ENCODE assay signal across 10 cellular contexts in genomic region chr12:79424109-79424721, GRCh38.
A peak's percentile ranks its signal among the peaks of the same experiment; 100 is the strongest.
DNase-seq lines count a peak whose midpoint lies in the region; ATAC-seq and TF ChIP-seq lines count a peak whose summit lies in the region.
"Had no signal": no experiment of that assay in that cellular context is flagged by ENCODE, and none has a peak within 500 bp of the region (broad histone marks: within the 10 kb centered on the region; RNA-seq: fewer than 3 reads in every experiment).

No MANE protein-coding gene starts in this region.

- intact Hi-C loops in tibial artery (cut with DNase I; ENCODE audit: low total_unique reads) = loop anchor here (10.0 kb wide), 1 partner anchor 101 kb away; no protein-coding TSS in a partner anchor

- H3K36me3 ChIP-seq in tibial artery = no peaks in the 10 kb centered on the region
- H3K36me3 ChIP-seq: esophagus squamous epithelium had no signal

- DNase-seq in HS-5 (ENCODE audit: low read depth) = peak; percentile 82
- peak; percentile 71 for DNase-seq in SW480 (ENCODE audit: low spot score)
- peak; percentile 81 to 88 for DNase-seq in foreskin fibroblast
- no peak for DNase-seq in tibial artery
- no peak for DNase-seq in NCI-H526 (lab: John Stamatoyannopoulos, UW)
- DNase-seq in NOMO-1 treated with dmso at 0.1 percent for 144 hours (lab: John Stamatoyannopoulos, UW; ENCODE audit: unreplicated experiment) = no peak
- DNase-seq: activated T-cell treated with anti-CD3 and anti-CD28 coated beads for 4 hours, esophagus squamous epithelium, psoas muscle had no signal

- H3K9me3 ChIP-seq in tibial artery = no peaks in the 10 kb centered on the region
- H3K9me3 ChIP-seq: esophagus squamous epithelium, psoas muscle had no signal

- no peak for TF ChIP-seq CTCF in foreskin fibroblast (IDR thresholded peaks at IDR 0.05; ENCODE audit: low read depth, low read length)
- no peak for TF ChIP-seq CTCF in tibial artery (IDR thresholded peaks at IDR 0.05)

- H3K27ac ChIP-seq in tibial artery = peak overlapping the region; percentile 12 to 27
- H3K27ac ChIP-seq: psoas muscle had no signal

- ATAC-seq in GM21423 (IDR thresholded peaks at IDR 0.05; ENCODE audit: unreplicated experiment) = no peak
- ATAC-seq: psoas muscle had no signal

- H3K27me3 ChIP-seq in tibial artery = no peaks in the 10 kb centered on the region
- H3K27me3 ChIP-seq: esophagus squamous epithelium had no signal

- H3K4me1 ChIP-seq in tibial artery = peaks cover 0 to 62% (median 17%) of the 10 kb centered on the region in 4 donors
- H3K4me1 ChIP-seq: psoas muscle had no signal

- no peak overlapping the region for H3K4me3 ChIP-seq in foreskin fibroblast (ENCODE audit: low read depth in 1 of 2, low read length in 2 of 2)
- H3K4me3 ChIP-seq in tibial artery = no peak overlapping the region
- H3K4me3 ChIP-seq: esophagus squamous epithelium, psoas muscle had no signal

Comparison
In these comparisons a context has a peak if more than half of its experiments do, and no peak if none do; other contexts are left out.
1. DNase-seq: peak in HS-5 (single experiment), SW480 (single experiment) and foreskin fibroblast (2 of 2); none in tibial artery (0 of 2), NCI-H526 (0 of 2) and NOMO-1 treated with dmso at 0.1 percent for 144 hours (single experiment).